Comparison of ENCODE assay signal across 1 cellular context in genomic region chr3:126655887-126656286, GRCh38.
TF ChIP-seq lines count a peak whose summit lies in the region.

No MANE protein-coding gene starts in this region.

TF ChIP-seq in WTC11, 78 proteins besides CTCF, POLR2A, EP300 and RAD21 (continued from another document):
- TF ChIP-seq FOXP4 (CRISPR knock-in tag; IDR thresholded peaks at IDR 0.05), result no peak
- no peak for TF ChIP-seq ZNF121 (CRISPR knock-in tag; IDR thresholded peaks at IDR 0.05)
- no peak for TF ChIP-seq ZBTB43 (CRISPR knock-in tag; IDR thresholded peaks at IDR 0.05)
- no peak for TF ChIP-seq ZNF425 (CRISPR knock-in tag; conservative IDR thresholded peaks at IDR 0.05)
- TF ChIP-seq E2F4 (CRISPR knock-in tag; IDR thresholded peaks at IDR 0.05; ENCODE audit: borderline replicate concordance, low read depth), result no peak
- TF ChIP-seq ATF1 (CRISPR knock-in tag; IDR thresholded peaks at IDR 0.05), result no peak
- no peak for TF ChIP-seq FOXK1 (CRISPR knock-in tag; IDR thresholded peaks at IDR 0.05)
- no peak for TF ChIP-seq ZNF138 (CRISPR knock-in tag; conservative IDR thresholded peaks at IDR 0.05)
- TF ChIP-seq NFE2L1 (CRISPR knock-in tag; IDR thresholded peaks at IDR 0.05), result no peak
